ENCODE assay signal across 8 cellular contexts in genomic region chr17:81397314-81398169, GRCh38. TPM values are rescaled to one million over a fixed set of nuclear protein-coding genes. Genes with fewer than 3 reads are reported as not detected.
DNase-seq lines count a peak whose midpoint lies in the region; ATAC-seq and TF ChIP-seq lines count a peak whose summit lies in the region.

No MANE protein-coding gene starts in this region.

- peak overlapping the region; percentile 63 to 94 (median 78) for H3K4me3 ChIP-seq in heart right ventricle
- H3K4me3 ChIP-seq in lower leg skin (ENCODE audit: low read depth, poor library complexity, severe bottlenecking): peak overlapping the region; percentile 39
- H3K4me3 ChIP-seq in tibial artery: peak overlapping the region; percentile 86 to 92

- H3K4me1 ChIP-seq in heart right ventricle (peaks cover 21 to 83% (median 37%) of the 10 kb centered on the region in 9 donors), tibial artery (peaks cover 7 to 37% (median 31%) of the 10 kb centered on the region in 4 donors)

- intact Hi-C loops in heart right ventricle (cut with DNase I) (loop anchor here in 3 of 10 donors (1.0 to 10.0 kb wide), 3 partner anchors 87 to 143 kb away; no protein-coding TSS in a partner anchor), left cardiac atrium (cut with DNase I) (loop anchor here (2.0 to 10.0 kb wide), 3 partner anchors 105 to 143 kb away; no protein-coding TSS in a partner anchor), lower leg skin (cut with DNase I; ENCODE audit: low total_unique reads) (loop anchor here (5.0 kb wide), 1 partner anchor 115 kb away; the partner anchor contains the start of gene ACTG1), tibial artery (cut with DNase I; ENCODE audit: low total_unique reads) (no loop called here)

- H3K4me3 Mint-ChIP-seq in central memory CD8-positive, alpha-beta T cell: peak overlapping the region; percentile 65

- H3K27me3 ChIP-seq in heart right ventricle (peaks cover 0 to 69% (median 0%) of the 10 kb centered on the region in 7 donors), tibial artery (no peaks in the 10 kb centered on the region)

- H3K27ac ChIP-seq in heart right ventricle (peak overlapping the region; percentile 92 to 99 (median 96)), tibial artery (peak overlapping the region; percentile 95 to 99)

- no peak for DNase-seq in heart right ventricle
- no peak for DNase-seq in left cardiac atrium
- peak; percentile 92 for DNase-seq in NCI-H526 treated with DMSO at 0.1 percent for 48 hours (lab: John Stamatoyannopoulos, UW)
- DNase-seq in central memory CD8-positive, alpha-beta T cell (ENCODE audit: low spot score in 2 of 2): no peak
- no peak for DNase-seq in lower leg skin (ENCODE audit: low spot score in 2 of 2)
- no peak for DNase-seq in tibial artery
- DNase-seq in RPMI8226: no peak

- 3 to 4% methylated on average over 49 of the region's 49 CpGs for WGBS in heart right ventricle, 2 donors
- WGBS in lower leg skin, 2 donors: 2% methylated on average over 49 of the region's 49 CpGs

- no peaks in the 10 kb centered on the region for H3K9me3 Mint-ChIP-seq in central memory CD8-positive, alpha-beta T cell

- H3K4me1 Mint-ChIP-seq in central memory CD8-positive, alpha-beta T cell: peaks cover 23% of the 10 kb centered on the region

- TF ChIP-seq CTCF in heart right ventricle (IDR thresholded peaks at IDR 0.05): peak in 6 of 9 donors; percentile 11 to 36 (median 31)
- no peak for TF ChIP-seq CTCF in lower leg skin (IDR thresholded peaks at IDR 0.05)
- peak; percentile 14 to 30 for TF ChIP-seq CTCF in tibial artery (IDR thresholded peaks at IDR 0.05)

- H3K36me3 ChIP-seq in heart right ventricle (no peaks in the 10 kb centered on the region), tibial artery (no peaks in the 10 kb centered on the region)

- TF ChIP-seq POLR2A in lower leg skin (IDR thresholded peaks at IDR 0.05): no peak

- H3K36me3 Mint-ChIP-seq in central memory CD8-positive, alpha-beta T cell (ENCODE audit: insufficient read depth): peaks cover 31% of the 10 kb centered on the region

- no peak for ATAC-seq in heart right ventricle
- no peak for ATAC-seq in left cardiac atrium
- no peak for ATAC-seq in central memory CD8-positive, alpha-beta T cell (replicated peaks; ENCODE audit: extremely low read depth, poor library complexity, severe bottlenecking)
- ATAC-seq in HG02571 (IDR thresholded peaks at IDR 0.05; ENCODE audit: unreplicated experiment): no peak

- H3K9me3 ChIP-seq in heart right ventricle (no peaks in the 10 kb centered on the region), tibial artery (no peaks in the 10 kb centered on the region)

- H3K27ac Mint-ChIP-seq in central memory CD8-positive, alpha-beta T cell (ENCODE audit: low read depth): peak overlapping the region; percentile 67

- peaks cover 67% of the 10 kb centered on the region for H3K27me3 Mint-ChIP-seq in central memory CD8-positive, alpha-beta T cell

RNA-seq across cellular contexts. Expression of gene BAHCC1, which starts 2.3 kb away (rescaled TPM):
- total RNA-seq in heart right ventricle (10 to 100 TPM in 2 of 10 donors, 1 to 10 TPM in 8; 6.3 to 11.1 (median 9.2) TPM), left cardiac atrium (1 to 10 TPM; 8.3 to 9.9 TPM), lower leg skin (10 to 100 TPM in 2 of 4 donors, 1 to 10 TPM in 2; 4.1 to 14.2 (median 10.0) TPM)
- polyA plus RNA-seq in heart right ventricle: 10 to 100 TPM in 1 of 2 donors, 1 to 10 TPM in 1; 4.8 to 13.1 TPM

Comparison
In these comparisons a context has a peak if more than half of its experiments do, and no peak if none do; other contexts are left out.
1. H3K4me3 ChIP-seq: peak in every context shown above with its lines; median percentile 89 in tibial artery; 78 in heart right ventricle; 39 in lower leg skin.
2. CTCF ChIP-seq: peak in heart right ventricle (6 of 9) and tibial artery (2 of 2); none in lower leg skin (0 of 3).